8 cellular contexts compared by ENCODE assay signal in the genomic region with DNA sequence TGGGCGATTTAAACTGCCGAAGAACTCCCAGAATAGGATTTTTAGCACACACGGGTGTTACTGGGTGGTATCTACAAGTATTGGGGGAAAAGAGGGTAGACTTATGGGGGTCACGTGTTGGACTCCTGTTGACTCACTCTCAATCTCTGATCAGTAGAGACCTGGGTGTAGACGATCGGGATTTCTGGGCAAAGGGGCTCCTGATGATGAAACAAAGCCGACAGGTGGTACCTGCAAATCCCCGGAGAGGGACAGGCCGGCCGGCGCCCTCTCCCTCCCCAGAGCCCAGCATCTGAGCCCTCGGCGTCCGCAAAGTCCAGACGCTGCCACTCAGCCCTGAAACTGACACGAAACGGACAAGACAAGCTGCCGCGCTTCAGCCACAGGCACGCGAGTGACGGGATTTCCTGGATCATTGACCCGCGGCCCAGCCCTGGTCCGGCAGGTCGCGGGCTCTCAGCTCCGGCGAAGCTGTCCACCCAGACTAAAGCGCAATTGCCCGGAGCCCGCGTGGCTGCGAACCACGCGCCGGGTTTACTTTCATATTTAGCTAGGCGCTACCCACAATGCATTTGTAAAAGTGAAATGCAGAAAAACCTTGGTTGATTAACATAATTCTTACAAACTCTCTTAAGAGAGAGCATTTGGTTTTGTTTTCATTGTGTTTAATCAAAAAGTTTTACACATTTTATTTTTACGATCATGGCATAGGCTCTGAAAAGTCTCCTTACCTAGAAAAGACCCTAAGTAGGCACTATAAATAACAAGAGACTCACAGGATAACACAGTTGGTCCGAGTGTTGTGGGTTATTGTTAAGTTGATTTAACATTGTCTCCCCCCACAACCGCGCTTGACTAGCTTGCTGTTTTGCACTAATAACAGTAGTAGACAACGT. TPM values are rescaled to one million over a fixed set of nuclear protein-coding genes. Genes with fewer than 3 reads are reported as not detected.
DNase-seq lines count a peak whose midpoint lies in the region; ATAC-seq, FAIRE-seq and TF ChIP-seq lines count a peak whose summit lies in the region.

No MANE protein-coding gene starts in this region.

- FAIRE-seq in islet of Langerhans (lab: Jason Lieb, UNC) = peak; percentile 94

- H3K36me3 ChIP-seq in spleen = no peaks in the 10 kb centered on the region

- peaks cover 5% of the 10 kb centered on the region for H3K4me1 Mint-ChIP-seq in WTC11

- no peaks in the 10 kb centered on the region for H3K9me3 Mint-ChIP-seq in WTC11

- peak overlapping the region; percentile 67 for H3K27ac ChIP-seq in caudate nucleus (ENCODE audit: low read depth, low read length)
- H3K27ac ChIP-seq in spleen = peak overlapping the region; percentile 89 to 94 (median 92)

- H3K9me3 ChIP-seq in spleen = no peaks in the 10 kb centered on the region

- peak overlapping the region; percentile 91 for H3K4me3 Mint-ChIP-seq in WTC11

- peaks cover 11 to 31% (median 17%) of the 10 kb centered on the region in 6 donors for H3K4me1 ChIP-seq in spleen

- ATAC-seq in GM18870 (IDR thresholded peaks at IDR 0.05; ENCODE audit: unreplicated experiment) (peak; percentile 61), HG03103 (IDR thresholded peaks at IDR 0.05; ENCODE audit: low read depth, unreplicated experiment) (peak; percentile 63), WTC11 (peak; percentile 74)

- no peaks in the 10 kb centered on the region for H3K36me3 Mint-ChIP-seq in WTC11

- no peak for TF ChIP-seq POLR2A in spleen (IDR thresholded peaks at IDR 0.05)

- 0 to 2% (median 1%) methylated on average over 24 to 43 of the region's 43 CpGs for WGBS in spleen, 5 donors

- peak overlapping the region; percentile 72 for H3K27ac Mint-ChIP-seq in WTC11

- no peak for TF ChIP-seq CTCF in AG04449 (IDR thresholded peaks at IDR 0.05; ENCODE audit: insufficient read depth, low read length, missing control alignments)
- TF ChIP-seq CTCF in WTC11 (IDR thresholded peaks at IDR 0.05) = no peak
- no peak for TF ChIP-seq CTCF in spleen (IDR thresholded peaks at IDR 0.05 in 8 of 11, conservative IDR thresholded peaks at IDR 0.05 in 3 of 11)

- peaks cover 4% of the 10 kb centered on the region for H3K27me3 Mint-ChIP-seq in WTC11 (ENCODE audit: low read depth)

- peak; percentile 69 for DNase-seq in AG04449 (ENCODE audit: low read depth, low spot score)
- peak; percentile 88 for DNase-seq in NCI-H2227 (lab: John Stamatoyannopoulos, UW; ENCODE audit: unreplicated experiment)
- DNase-seq in WTC11 (ENCODE audit: low spot score) = peak; percentile 62
- peak in 53 of 61 donors; percentile 8 to 88 (median 48) for DNase-seq in caudate nucleus (lab: John Stamatoyannopoulos, UW)
- peak; percentile 93 for DNase-seq in spleen

- H3K4me3 ChIP-seq in AG04449 (ENCODE audit: low read depth, low read length) (peak overlapping the region; percentile 84), spleen (peak overlapping the region; percentile 68 to 92 (median 84))

- no peaks in the 10 kb centered on the region for H3K27me3 ChIP-seq in spleen (replicated peaks in 1 of 7)

- POLR2A ChIA-PET in AG04449 (lab: Yijun Ruan, JAX) (interaction anchor here (0.7 to 1.6 kb wide), 5 partner anchors 10 to 242 kb away, joined by 3 to 6 read pairs (median 3); a partner anchor contains a TSS), WTC11 (lab: Charles Lee) (interaction anchor here (1.5 kb wide), 1 partner anchor 58 kb away, joined by 6 read pairs; a partner anchor contains a TSS)

- intact Hi-C loops in spleen (cut with DNase I; ENCODE audit: low total_unique reads) = no loop called here

- CTCF ChIA-PET in AG04449 (lab: Yijun Ruan, JAX) = interaction anchor here (0.7 to 3.4 kb wide), 11 partner anchors 8 to 366 kb away, joined by 3 to 19 read pairs (median 4); a partner anchor contains a TSS
- CTCF ChIA-PET in WTC11 (lab: Charles Lee) = interaction anchor here (0.8 to 2.3 kb wide), 9 partner anchors 22 to 366 kb away, joined by 3 to 18 read pairs (median 5); no protein-coding TSS in a partner anchor

TF ChIP-seq in WTC11, 78 proteins besides CTCF, POLR2A, EP300 and RAD21:
- TF ChIP-seq GABPB1 (CRISPR knock-in tag; IDR thresholded peaks at IDR 0.05) = peak; percentile 21; the same call in 1 of the 2 replicates
- TF ChIP-seq, protein P1, sequence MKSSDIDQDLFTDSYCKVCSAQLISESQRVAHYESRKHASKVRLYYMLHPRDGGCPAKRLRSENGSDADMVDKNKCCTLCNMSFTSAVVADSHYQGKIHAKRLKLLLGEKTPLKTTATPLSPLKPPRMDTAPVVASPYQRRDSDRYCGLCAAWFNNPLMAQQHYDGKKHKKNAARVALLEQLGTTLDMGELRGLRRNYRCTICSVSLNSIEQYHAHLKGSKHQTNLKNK (CRISPR knock-in tag; IDR thresholded peaks at IDR 0.05) = no peak
- no peak for TF ChIP-seq ZNF138 (CRISPR knock-in tag; conservative IDR thresholded peaks at IDR 0.05)
- TF ChIP-seq, protein P2, sequence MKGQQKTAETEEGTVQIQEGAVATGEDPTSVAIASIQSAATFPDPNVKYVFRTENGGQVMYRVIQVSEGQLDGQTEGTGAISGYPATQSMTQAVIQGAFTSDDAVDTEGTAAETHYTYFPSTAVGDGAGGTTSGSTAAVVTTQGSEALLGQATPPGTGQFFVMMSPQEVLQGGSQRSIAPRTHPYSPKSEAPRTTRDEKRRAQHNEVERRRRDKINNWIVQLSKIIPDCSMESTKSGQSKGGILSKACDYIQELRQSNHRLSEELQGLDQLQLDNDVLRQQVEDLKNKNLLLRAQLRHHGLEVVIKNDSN (CRISPR knock-in tag; IDR thresholded peaks at IDR 0.05) = peak; percentile 82
- TF ChIP-seq CREM (CRISPR knock-in tag; IDR thresholded peaks at IDR 0.05) = no peak
- TF ChIP-seq, protein P3, sequence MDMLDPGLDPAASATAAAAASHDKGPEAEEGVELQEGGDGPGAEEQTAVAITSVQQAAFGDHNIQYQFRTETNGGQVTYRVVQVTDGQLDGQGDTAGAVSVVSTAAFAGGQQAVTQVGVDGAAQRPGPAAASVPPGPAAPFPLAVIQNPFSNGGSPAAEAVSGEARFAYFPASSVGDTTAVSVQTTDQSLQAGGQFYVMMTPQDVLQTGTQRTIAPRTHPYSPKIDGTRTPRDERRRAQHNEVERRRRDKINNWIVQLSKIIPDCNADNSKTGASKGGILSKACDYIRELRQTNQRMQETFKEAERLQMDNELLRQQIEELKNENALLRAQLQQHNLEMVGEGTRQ (CRISPR knock-in tag; IDR thresholded peaks at IDR 0.05) = peak; percentile 86
- TF ChIP-seq, protein P4, sequence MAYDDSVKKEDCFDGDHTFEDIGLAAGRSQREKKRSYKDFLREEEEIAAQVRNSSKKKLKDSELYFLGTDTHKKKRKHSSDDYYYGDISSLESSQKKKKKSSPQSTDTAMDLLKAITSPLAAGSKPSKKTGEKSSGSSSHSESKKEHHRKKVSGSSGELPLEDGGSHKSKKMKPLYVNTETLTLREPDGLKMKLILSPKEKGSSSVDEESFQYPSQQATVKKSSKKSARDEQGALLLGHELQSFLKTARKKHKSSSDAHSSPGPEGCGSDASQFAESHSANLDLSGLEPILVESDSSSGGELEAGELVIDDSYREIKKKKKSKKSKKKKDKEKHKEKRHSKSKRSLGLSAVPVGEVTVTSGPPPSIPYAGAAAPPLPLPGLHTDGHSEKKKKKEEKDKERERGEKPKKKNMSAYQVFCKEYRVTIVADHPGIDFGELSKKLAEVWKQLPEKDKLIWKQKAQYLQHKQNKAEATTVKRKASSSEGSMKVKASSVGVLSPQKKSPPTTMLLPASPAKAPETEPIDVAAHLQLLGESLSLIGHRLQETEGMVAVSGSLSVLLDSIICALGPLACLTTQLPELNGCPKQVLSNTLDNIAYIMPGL (CRISPR knock-in tag; IDR thresholded peaks at IDR 0.05) = peak; percentile 83; the same call in 1 of the 2 replicates
- TF ChIP-seq, protein P5, sequence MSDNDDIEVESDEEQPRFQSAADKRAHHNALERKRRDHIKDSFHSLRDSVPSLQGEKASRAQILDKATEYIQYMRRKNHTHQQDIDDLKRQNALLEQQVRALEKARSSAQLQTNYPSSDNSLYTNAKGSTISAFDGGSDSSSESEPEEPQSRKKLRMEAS (CRISPR knock-in tag; IDR thresholded peaks at IDR 0.05) = peak; percentile 74
- TF ChIP-seq SP1 (CRISPR knock-in tag; conservative IDR thresholded peaks at IDR 0.05) = peak; percentile 45
- no peak for TF ChIP-seq SOX15 (CRISPR knock-in tag; IDR thresholded peaks at IDR 0.05)
- TF ChIP-seq GTF2I (CRISPR knock-in tag; conservative IDR thresholded peaks at IDR 0.05) = no peak
- TF ChIP-seq ZBTB21 (CRISPR knock-in tag; IDR thresholded peaks at IDR 0.05; ENCODE audit: borderline replicate concordance) = no peak
- TF ChIP-seq FOXP1 (CRISPR knock-in tag; IDR thresholded peaks at IDR 0.05; ENCODE audit: borderline replicate concordance) = peak; percentile 52; the same call in 1 of the 2 replicates
- no peak for TF ChIP-seq FOXJ3 (CRISPR knock-in tag; IDR thresholded peaks at IDR 0.05; ENCODE audit: borderline replicate concordance)
- no peak for TF ChIP-seq ZNF121 (CRISPR knock-in tag; IDR thresholded peaks at IDR 0.05)

RNA-seq across cellular contexts. Expression of a gene that starts 56.9 kb away (rescaled TPM):
- total RNA-seq in WTC11 (2021) = 28.5 to 35.4 TPM (median 28.6 TPM) in 3 replicates
- total RNA-seq in spleen = 10 to 100 TPM in 3 of 7 donors, 1 to 10 TPM in 4; 6.0 to 14.5 (median 9.8) TPM
- polyA plus RNA-seq in spleen = 1 to 10 TPM; 5.0 to 7.1 (median 5.7) TPM

Comparison
In these comparisons a context has a peak if more than half of its experiments do, and no peak if none do; other contexts are left out.
1. Peak in every context shown above with its lines: DNase-seq, ATAC-seq, H3K4me3 ChIP-seq and H3K27ac ChIP-seq.